In the genomic region with DNA sequence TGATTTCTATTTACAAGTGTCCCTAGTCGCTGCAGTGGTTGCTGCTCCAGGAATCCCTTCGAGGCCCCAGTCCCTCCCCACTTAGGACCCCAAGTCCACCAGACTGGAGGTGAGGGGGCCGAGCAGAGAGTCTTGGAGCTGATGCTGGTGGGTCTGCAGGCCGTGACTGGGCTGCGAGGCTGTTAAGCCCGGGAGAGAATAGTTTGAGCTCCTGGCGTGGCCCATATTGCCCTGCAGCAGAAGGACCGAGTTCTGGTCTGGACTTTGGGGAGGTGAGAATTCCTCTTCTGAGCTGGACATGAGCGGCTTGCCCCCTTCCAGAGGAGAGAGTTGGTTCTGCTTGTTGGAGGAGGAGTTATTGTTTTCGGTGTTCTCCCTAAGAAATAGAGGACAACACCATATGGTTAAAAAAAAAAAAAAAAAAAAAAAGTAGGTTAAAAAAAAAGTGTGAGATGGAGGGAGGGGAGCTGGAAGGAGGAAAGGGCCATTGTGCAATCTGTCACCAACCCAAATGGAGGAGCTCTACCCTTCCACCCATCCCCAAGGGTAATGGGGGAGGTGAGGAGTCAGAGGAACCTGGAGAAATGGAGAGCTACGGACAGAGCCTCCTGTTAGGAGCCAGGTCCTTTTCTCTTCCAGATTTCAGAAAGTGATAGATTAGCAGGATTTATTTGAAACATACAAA, we compare ENCODE assay signal across 12 cellular contexts. TPM values are rescaled to one million over a fixed set of nuclear protein-coding genes. Genes with fewer than 3 reads are reported as not detected.
DNase-seq lines count a peak whose midpoint lies in the region; ATAC-seq and TF ChIP-seq lines count a peak whose summit lies in the region.
"Had no signal": no experiment of that assay in that cellular context is flagged by ENCODE, and none has a peak within 500 bp of the region (broad histone marks: within the 10 kb centered on the region; RNA-seq: fewer than 3 reads in every experiment).

No MANE protein-coding gene starts in this region.

- H3K4me1 Mint-ChIP-seq in nephron: peaks cover 47% of the 10 kb centered on the region
- peaks cover 21 to 44% of the 10 kb centered on the region in 2 donors for H3K4me1 Mint-ChIP-seq in effector memory CD8-positive, alpha-beta T cell (ENCODE audit: low read depth in 2 of 2)

- 35 to 40% methylated on average over 11 of the region's 11 CpGs for WGBS in lower leg skin, 2 donors

- peaks cover 37% of the 10 kb centered on the region for H3K36me3 Mint-ChIP-seq in nephron (ENCODE audit: low read depth)
- H3K36me3 Mint-ChIP-seq in effector memory CD8-positive, alpha-beta T cell (ENCODE audit: insufficient read depth): peaks cover 12% of the 10 kb centered on the region
- H3K36me3 Mint-ChIP-seq: activated naive CD8-positive, alpha-beta T cell treated with anti-CD3 and anti-CD28 coated beads, Interleukin-2, amount 10 ng/mL, durations not matched to agents 7 days and 5 days had no signal

- no peaks in the 10 kb centered on the region for H3K9me3 ChIP-seq in Karpas-422 (ENCODE audit: low read length)
- H3K9me3 ChIP-seq in adipocyte (ENCODE audit: control insufficient read depth, low read length): no peaks in the 10 kb centered on the region

- no peaks in the 10 kb centered on the region for H3K9me2 ChIP-seq in Karpas-422 (replicated peaks; ENCODE audit: insufficient read depth, low read length)

- H3K27ac Mint-ChIP-seq in nephron: peak overlapping the region; percentile 84 to 92 (median 89)
- H3K27ac Mint-ChIP-seq in effector memory CD8-positive, alpha-beta T cell: no peak overlapping the region
- H3K27ac Mint-ChIP-seq: activated CD4-positive, alpha-beta T cell treated with anti-CD3 and anti-CD28 coated beads for 36 hours; activated naive CD8-positive, alpha-beta T cell treated with anti-CD3 and anti-CD28 coated beads, Interleukin-2, amount 10 ng/mL, durations not matched to agents 7 days and 5 days had no signal

- no peaks in the 10 kb centered on the region for H3K79me2 ChIP-seq in Karpas-422 (ENCODE audit: low read length)

- H3K4me3 Mint-ChIP-seq in nephron: peak overlapping the region; percentile 90 to 92 (median 90)
- H3K4me3 Mint-ChIP-seq in effector memory CD8-positive, alpha-beta T cell: peak overlapping the region in 1 of 2 donors; percentile 50

- H3K4me3 ChIP-seq in Karpas-422 (ENCODE audit: low read length) (no peak overlapping the region), adipocyte (ENCODE audit: low read length) (peak overlapping the region; percentile 89), lower leg skin (ENCODE audit: low read depth, poor library complexity, severe bottlenecking) (no peak overlapping the region)

- H3K27me3 ChIP-seq in Karpas-422 (ENCODE audit: low read length) (no peaks in the 10 kb centered on the region), adipocyte (replicated peaks; ENCODE audit: control insufficient read depth, insufficient read depth, low read length) (no peaks in the 10 kb centered on the region)

- intact Hi-C loops in lower leg skin (cut with DNase I; ENCODE audit: low total_unique reads): no loop called here

- H3K36me3 ChIP-seq in Karpas-422 (ENCODE audit: insufficient read depth, low read length): no peaks in the 10 kb centered on the region
- peaks cover 10% of the 10 kb centered on the region for H3K36me3 ChIP-seq in adipocyte (ENCODE audit: control insufficient read depth, insufficient read depth, low read length, severe bottlenecking)

- H3K9me3 Mint-ChIP-seq in nephron: no peaks in the 10 kb centered on the region
- no peaks in the 10 kb centered on the region for H3K9me3 Mint-ChIP-seq in effector memory CD8-positive, alpha-beta T cell
- H3K9me3 Mint-ChIP-seq: activated naive CD8-positive, alpha-beta T cell treated with anti-CD3 and anti-CD28 coated beads, Interleukin-2, amount 10 ng/mL, durations not matched to agents 7 days and 5 days had no signal

- peaks cover 97% of the 10 kb centered on the region for H3K27me3 Mint-ChIP-seq in nephron (ENCODE audit: low read depth)
- H3K27me3 Mint-ChIP-seq in effector memory CD8-positive, alpha-beta T cell: peaks cover 84 to 100% of the 10 kb centered on the region in 2 donors

- no peaks in the 10 kb centered on the region for H4K20me1 ChIP-seq in Karpas-422 (ENCODE audit: insufficient read depth, low read depth, low read length)

- H3K9ac ChIP-seq in Karpas-422 (ENCODE audit: low read length): no peak overlapping the region
- H3K9ac ChIP-seq in adipocyte (ENCODE audit: low read length): peak overlapping the region; percentile 95

- TF ChIP-seq CTCF in nephron (IDR thresholded peaks at IDR 0.05; ENCODE audit: unreplicated experiment in 3 of 3) (no peak), lower leg skin (IDR thresholded peaks at IDR 0.05) (no peak)

- DNase-seq in ELF-1 (ENCODE audit: low read depth, low spot score) (peak; percentile 57), Karpas-422 (no peak), adipocyte (ENCODE audit: low read depth) (peak; percentile 66), lower leg skin (ENCODE audit: low spot score in 2 of 2) (no peak), NCI-H1048 (lab: John Stamatoyannopoulos, UW) (no peak)
- DNase-seq in effector memory CD8-positive, alpha-beta T cell: no peak
- DNase-seq: left ventricle myocardium superior had no signal

- peaks cover 20% of the 10 kb centered on the region for H3K4me1 ChIP-seq in Karpas-422 (ENCODE audit: low read length)
- H3K4me1 ChIP-seq in adipocyte (ENCODE audit: control insufficient read depth, insufficient read depth, low read length): peaks cover 44% of the 10 kb centered on the region

- H3K27ac ChIP-seq in Karpas-422 (ENCODE audit: low read length): no peak overlapping the region

- H2AFZ ChIP-seq in Karpas-422 (ENCODE audit: low read length): no peak overlapping the region

- H3K4me2 ChIP-seq in Karpas-422 (ENCODE audit: low read depth, low read length, poor library complexity, severe bottlenecking): peak overlapping the region; percentile 81

- no peak for TF ChIP-seq POLR2A in lower leg skin (IDR thresholded peaks at IDR 0.05)

- no peak for ATAC-seq in effector memory CD8-positive, alpha-beta T cell (replicated peaks)
- ATAC-seq in GM21825 (IDR thresholded peaks at IDR 0.05; ENCODE audit: unreplicated experiment): no peak
- ATAC-seq: activated CD4-positive, alpha-beta T cell treated with anti-CD3 and anti-CD28 coated beads for 36 hours; left ventricle myocardium superior; Right ventricle myocardium inferior had no signal

RNA-seq across cellular contexts. Expression of gene SIX1, which starts 2.9 kb away (rescaled TPM):
- total RNA-seq in Karpas-422 (2014; rRNA removed; shearing (Covaris generic); ENCODE audit: low replicate concordance): 0.18 and 0.56 TPM in 2 replicates
- 1 to 10 TPM in 2 of 4 donors, under 1 TPM in 1, not detected in 1; 0.21 to 1.2 (median 1.0) TPM for total RNA-seq in lower leg skin
- total RNA-seq: activated CD4-positive, alpha-beta T cell treated with anti-CD3 and anti-CD28 coated beads for 36 hours; activated naive CD8-positive, alpha-beta T cell treated with anti-CD3 and anti-CD28 coated beads, Interleukin-2, amount 10 ng/mL, durations not matched to agents 7 days and 5 days; left ventricle myocardium superior; Right ventricle myocardium inferior had no signal

Comparison
In these comparisons a context has a peak if more than half of its experiments do, and no peak if none do; other contexts are left out.
1. DNase-seq: peak in ELF-1 (single experiment) and adipocyte (single experiment); none in Karpas-422 (single experiment), lower leg skin (0 of 2), NCI-H1048 (single experiment) and effector memory CD8-positive, alpha-beta T cell (0 of 3).
2. H3K27ac Mint-ChIP-seq: peak in nephron (3 of 3); none in effector memory CD8-positive, alpha-beta T cell (0 of 2).